In the genomic region with DNA sequence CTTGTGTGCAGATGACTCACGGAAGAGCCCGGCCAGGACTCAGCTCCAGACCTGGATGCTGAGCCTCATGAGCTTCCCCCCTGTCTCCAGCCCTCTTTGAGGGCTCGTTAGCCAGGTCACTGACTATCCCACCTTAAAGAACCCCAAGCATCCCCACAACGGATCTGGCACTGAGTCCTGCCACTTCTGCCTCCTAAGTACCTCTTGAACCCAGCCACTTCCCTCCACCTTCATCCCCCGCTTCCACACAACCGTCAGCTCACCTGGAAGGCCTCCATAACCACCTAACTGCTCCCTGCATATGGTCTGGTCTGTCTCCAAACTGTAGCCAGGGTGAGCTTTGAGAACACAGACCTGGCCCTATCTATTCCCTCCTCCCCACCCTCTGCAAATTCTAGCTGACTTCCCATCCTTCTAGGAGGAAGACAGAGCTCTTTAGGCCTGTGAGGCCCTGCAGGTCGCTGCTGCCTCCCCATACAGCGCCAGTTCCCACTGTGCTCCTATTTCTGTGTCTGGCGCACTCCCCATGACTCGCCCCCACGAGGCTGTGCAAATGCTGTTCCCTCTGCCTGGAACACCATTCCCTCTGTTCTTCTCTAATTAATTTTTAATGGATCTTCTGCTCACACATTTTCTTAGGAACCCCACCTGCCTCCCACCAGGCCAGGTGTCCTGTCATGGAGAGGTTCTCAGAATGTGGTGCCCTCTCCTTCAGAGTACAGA, we compare ENCODE assay signal across 1 cellular context.
TF ChIP-seq lines count a peak whose summit lies in the region.

No MANE protein-coding gene starts in this region.

TF ChIP-seq in GM23338, 12 proteins besides CTCF, POLR2A, EP300 and RAD21 (continued from another document):
- TF ChIP-seq ZNF462 (CRISPR knock-in tag; IDR thresholded peaks at IDR 0.05) (no peak), POLR2AphosphoS5 (IDR thresholded peaks at IDR 0.05; ENCODE audit: low read depth) (no peak), EZH2 (IDR thresholded peaks at IDR 0.05; ENCODE audit: low read depth, unreplicated experiment) (no peak), ZNF114 (CRISPR knock-in tag; IDR thresholded peaks at IDR 0.05) (no peak), STAT1 (IDR thresholded peaks at IDR 0.05; ENCODE audit: unreplicated experiment) (no peak), NANOG (IDR thresholded peaks at IDR 0.05; ENCODE audit: borderline replicate concordance) (no peak), ZNF331 (CRISPR knock-in tag; IDR thresholded peaks at IDR 0.05; ENCODE audit: low read depth) (no peak), JUNB (IDR thresholded peaks at IDR 0.05; ENCODE audit: unreplicated experiment) (no peak), REST (IDR thresholded peaks at IDR 0.05; ENCODE audit: unreplicated experiment) (no peak), EZH2phosphoT487 (IDR thresholded peaks at IDR 0.05; ENCODE audit: unreplicated experiment) (no peak)
- TF ChIP-seq, protein P1, sequence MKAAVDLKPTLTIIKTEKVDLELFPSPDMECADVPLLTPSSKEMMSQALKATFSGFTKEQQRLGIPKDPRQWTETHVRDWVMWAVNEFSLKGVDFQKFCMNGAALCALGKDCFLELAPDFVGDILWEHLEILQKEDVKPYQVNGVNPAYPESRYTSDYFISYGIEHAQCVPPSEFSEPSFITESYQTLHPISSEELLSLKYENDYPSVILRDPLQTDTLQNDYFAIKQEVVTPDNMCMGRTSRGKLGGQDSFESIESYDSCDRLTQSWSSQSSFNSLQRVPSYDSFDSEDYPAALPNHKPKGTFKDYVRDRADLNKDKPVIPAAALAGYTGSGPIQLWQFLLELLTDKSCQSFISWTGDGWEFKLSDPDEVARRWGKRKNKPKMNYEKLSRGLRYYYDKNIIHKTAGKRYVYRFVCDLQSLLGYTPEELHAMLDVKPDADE (IDR thresholded peaks at IDR 0.05) = no peak
TF ChIP-seq in GM23338: peak in this region for 0.
